Comparison of ENCODE assay signal across 26 cellular contexts in genomic region chr20:10719740-10720380, GRCh38. TPM values are rescaled to one million over a fixed set of nuclear protein-coding genes. Genes with fewer than 3 reads are reported as not detected.
DNase-seq lines count a peak whose midpoint lies in the region; ATAC-seq and TF ChIP-seq lines count a peak whose summit lies in the region.
"Had no signal": no experiment of that assay in that cellular context is flagged by ENCODE, and none has a peak within 500 bp of the region (broad histone marks: within the 10 kb centered on the region; RNA-seq: fewer than 3 reads in every experiment).

No MANE protein-coding gene starts in this region.

- no peak overlapping the region for H3K4me3 Mint-ChIP-seq in glutamatergic neuron (ENCODE audit: unreplicated experiment)
- H3K4me3 Mint-ChIP-seq: activated CD4-positive, alpha-beta memory T cell treated with anti-CD3 and anti-CD28 coated beads, Interleukin-2, amount 10 ng/mL, durations not matched to agents 7 days and 5 days; CD4-positive, alpha-beta T cell; stimulated activated memory B cell treated with anti-CD40 and anti-IgM and Interleukin-4, amounts not matched to agents 10 μg/mL and 1 μg/mL and 100 μg/mL, for 72 hours had no signal

- peaks cover 0 to 46% (median 21%) of the 10 kb centered on the region in 12 donors for H3K4me1 ChIP-seq in heart left ventricle
- peaks cover 41% of the 10 kb centered on the region for H3K4me1 ChIP-seq in PC-3 (ENCODE audit: insufficient read depth, low read length)
- H3K4me1 ChIP-seq in hepatocyte (ENCODE audit: insufficient read depth), result peaks cover 45% of the 10 kb centered on the region
- peaks cover 9 to 37% of the 10 kb centered on the region in 2 donors for H3K4me1 ChIP-seq in thoracic aorta (ENCODE audit: control insufficient read depth in 1 of 2, low read depth in 2 of 2)
- no peaks in the 10 kb centered on the region for H3K4me1 ChIP-seq in BE2C
- H3K4me1 ChIP-seq: prostate gland, uterus had no signal

- H3K27ac ChIP-seq in heart left ventricle (peak overlapping the region in 10 of 12 donors; percentile 11 to 58 (median 41)), PC-3 (ENCODE audit: low read length) (peak overlapping the region; percentile 70), hepatocyte (peak overlapping the region; percentile 39), thoracic aorta (peak overlapping the region; percentile 3 to 58)
- H3K27ac ChIP-seq: brain microvascular endothelial cell, PC-9, prostate gland had no signal

- H2AFZ ChIP-seq in PC-3 (ENCODE audit: low read length) (0 out of 2 replicates have a peak overlapping the region, but pooled peaks have one; percentile 8), hepatocyte (no peak overlapping the region)
- H2AFZ ChIP-seq: PC-9 had no signal

- DNase-seq in heart left ventricle (no peak), Right ventricle myocardium superior (no peak), PC-3 (peak; percentile 48), hepatocyte (ENCODE audit: low spot score) (no peak), thoracic aorta (ENCODE audit: low spot score) (no peak), glutamatergic neuron (no peak), BE2C (no peak)
- DNase-seq: activated CD4-positive, alpha-beta memory T cell treated with anti-CD3 and anti-CD28 coated beads, Interleukin-2, amount 10 ng/mL, durations not matched to agents 7 days and 5 days; activated CD4-positive, alpha-beta T cell treated with anti-CD3 and anti-CD28 coated beads for 1 hour; activated CD8-positive, alpha-beta memory T cell treated with anti-CD3 and anti-CD28 coated beads, Interleukin-2, amount 50 U/mL, for 4 hours; activated naive CD4-positive, alpha-beta T cell treated with Interleukin-2 at 50 U/mL for 16 hours; AML-193; brain microvascular endothelial cell; CD4-positive, alpha-beta T cell; effector CD4-positive, alpha-beta T cell; left ventricle myocardium superior; mesendoderm; NCI-H1092 treated with DMSO at 0.1 percent for 48 hours; NCI-H187; NCI-H524 treated with DMSO at 0.1 percent for 48 hours; PC-9; substantia nigra; uterus had no signal

- no peak overlapping the region for H3K27ac Mint-ChIP-seq in glutamatergic neuron (ENCODE audit: unreplicated experiment)
- H3K27ac Mint-ChIP-seq: activated CD4-positive, alpha-beta memory T cell treated with anti-CD3 and anti-CD28 coated beads, Interleukin-2, amount 10 ng/mL, durations not matched to agents 7 days and 5 days; CD4-positive, alpha-beta T cell; stimulated activated memory B cell treated with anti-CD40 and anti-IgM and Interleukin-4, amounts not matched to agents 10 μg/mL and 1 μg/mL and 100 μg/mL, for 72 hours had no signal

- intact Hi-C loops in heart left ventricle (cut with DNase I) (loop anchor here in 1 of 10 donors (5.0 kb wide), 1 partner anchor 43 kb away; no protein-coding TSS in a partner anchor), Right ventricle myocardium superior (cut with DNase I) (no loop called here), PC-3 (cut with micrococcal nuclease) (loop anchor here (1.0 to 5.0 kb wide), 2 partner anchors 41 to 142 kb away; no protein-coding TSS in a partner anchor)

- no peaks in the 10 kb centered on the region for H3K9me3 ChIP-seq in heart left ventricle
- H3K9me3 ChIP-seq in PC-3 (ENCODE audit: low read length), result no peaks in the 10 kb centered on the region
- no peaks in the 10 kb centered on the region for H3K9me3 ChIP-seq in hepatocyte (ENCODE audit: low read depth)
- no peaks in the 10 kb centered on the region for H3K9me3 ChIP-seq in thoracic aorta
- no peaks in the 10 kb centered on the region for H3K9me3 ChIP-seq in BE2C
- H3K9me3 ChIP-seq: prostate gland, uterus had no signal

- BruUV-seq in PC-3 (replicated peaks; lab: Mats Ljungman, UMichigan), result no TSS peak

- H3K36me3 ChIP-seq in heart left ventricle, result no peaks in the 10 kb centered on the region
- H3K36me3 ChIP-seq in PC-3 (ENCODE audit: low read depth, low read length), result no peaks in the 10 kb centered on the region
- H3K36me3 ChIP-seq in hepatocyte (replicated peaks; ENCODE audit: insufficient read depth, low read depth), result no peaks in the 10 kb centered on the region
- no peaks in the 10 kb centered on the region for H3K36me3 ChIP-seq in thoracic aorta
- H3K36me3 ChIP-seq in BE2C, result no peaks in the 10 kb centered on the region
- H3K36me3 ChIP-seq: brain microvascular endothelial cell, prostate gland, uterus had no signal

- H3K27me3 ChIP-seq in heart left ventricle (no peaks in the 10 kb centered on the region), PC-3 (ENCODE audit: low read length) (no peaks in the 10 kb centered on the region), hepatocyte (no peaks in the 10 kb centered on the region), thoracic aorta (replicated peaks; ENCODE audit: insufficient read depth) (no peaks in the 10 kb centered on the region), BE2C (peaks cover 5% of the 10 kb centered on the region)
- H3K27me3 ChIP-seq: brain microvascular endothelial cell, uterus had no signal

- CTCF ChIA-PET in PC-3 (lab: Charles Lee), result interaction anchor here (0.6 kb wide), 1 partner anchor 201 kb away, joined by 8 read pairs; no protein-coding TSS in a partner anchor

- H3K4me1 Mint-ChIP-seq in glutamatergic neuron (ENCODE audit: low read depth, unreplicated experiment), result peaks cover 24% of the 10 kb centered on the region
- H3K4me1 Mint-ChIP-seq: activated CD4-positive, alpha-beta memory T cell treated with anti-CD3 and anti-CD28 coated beads, Interleukin-2, amount 10 ng/mL, durations not matched to agents 7 days and 5 days; stimulated activated memory B cell treated with anti-CD40 and anti-IgM and Interleukin-4, amounts not matched to agents 10 μg/mL and 1 μg/mL and 100 μg/mL, for 72 hours had no signal

- H3K9me3 Mint-ChIP-seq in glutamatergic neuron (ENCODE audit: unreplicated experiment), result no peaks in the 10 kb centered on the region
- H3K9me3 Mint-ChIP-seq: activated CD4-positive, alpha-beta memory T cell treated with anti-CD3 and anti-CD28 coated beads, Interleukin-2, amount 10 ng/mL, durations not matched to agents 7 days and 5 days; CD4-positive, alpha-beta T cell; stimulated activated memory B cell treated with anti-CD40 and anti-IgM and Interleukin-4, amounts not matched to agents 10 μg/mL and 1 μg/mL and 100 μg/mL, for 72 hours had no signal

- no peak for ATAC-seq in heart left ventricle
- no peak for ATAC-seq in Right ventricle myocardium superior (ENCODE audit: poor library complexity)
- ATAC-seq in PC-3, result peak; percentile 45
- no peak for ATAC-seq in thoracic aorta (ENCODE audit: insufficient number of reproducible peaks, low FRiP score, low read depth)
- no peak for ATAC-seq in GM18868 (IDR thresholded peaks at IDR 0.05; ENCODE audit: unreplicated experiment)
- ATAC-seq: left ventricle myocardium superior; stimulated activated memory B cell treated with anti-CD40 and anti-IgM and Interleukin-4, amounts not matched to agents 10 μg/mL and 1 μg/mL and 100 μg/mL, for 72 hours had no signal

- no peaks in the 10 kb centered on the region for H3K9me2 ChIP-seq in PC-3 (replicated peaks; ENCODE audit: low read length)
- H3K9me2 ChIP-seq in hepatocyte (replicated peaks; ENCODE audit: insufficient read depth), result no peaks in the 10 kb centered on the region

- no peaks in the 10 kb centered on the region for H3K27me3 Mint-ChIP-seq in glutamatergic neuron (ENCODE audit: unreplicated experiment)

- WGBS in heart left ventricle, 4 donors, result 74 to 90% (median 80%) methylated on average over 2 of the region's 2 CpGs
- 63% methylated on average over 2 of the region's 2 CpGs for WGBS in hepatocyte (ENCODE audit: low lambda C conversion rate, missing lambda C conversion rate)

- TF ChIP-seq POLR2A in heart left ventricle (IDR thresholded peaks at IDR 0.05), result no peak

- H3K9ac ChIP-seq in PC-3 (ENCODE audit: low read length), result no peak overlapping the region

- H3K79me2 ChIP-seq in PC-3 (ENCODE audit: low read length) (no peaks in the 10 kb centered on the region), hepatocyte (no peaks in the 10 kb centered on the region)

- peak overlapping the region; percentile 42 for H3K4me2 ChIP-seq in PC-3 (ENCODE audit: low read length)
- H3K4me2 ChIP-seq in hepatocyte, result no peak overlapping the region
- H3K4me2 ChIP-seq: PC-9 had no signal

- H4K20me1 ChIP-seq in PC-3 (ENCODE audit: low read length), result no peaks in the 10 kb centered on the region
- H4K20me1 ChIP-seq in hepatocyte (ENCODE audit: insufficient read depth, poor library complexity, severe bottlenecking), result no peaks in the 10 kb centered on the region

- no peak for TF ChIP-seq CTCF in heart left ventricle (IDR thresholded peaks at IDR 0.05)
- TF ChIP-seq CTCF in PC-3 (conservative IDR thresholded peaks at IDR 0.05; ENCODE audit: low read depth, low read length), result no peak
- no peak for TF ChIP-seq CTCF in hepatocyte (IDR thresholded peaks at IDR 0.05; ENCODE audit: poor library complexity)
- TF ChIP-seq CTCF in thoracic aorta (IDR thresholded peaks at IDR 0.05), result no peak
- no peak for TF ChIP-seq CTCF in glutamatergic neuron (IDR thresholded peaks at IDR 0.05; ENCODE audit: partially characterized antibody, unreplicated experiment)
- no peak for TF ChIP-seq CTCF in BE2C (IDR thresholded peaks at IDR 0.05; ENCODE audit: low read depth, low read length)

- H3K4me3 ChIP-seq in heart left ventricle (peak overlapping the region in 1 of 12 donors; percentile 2), PC-3 (ENCODE audit: low read length) (no peak overlapping the region), hepatocyte (no peak overlapping the region), thoracic aorta (peak overlapping the region; percentile 52), BE2C (ENCODE audit: low read depth, low read length) (no peak overlapping the region)
- H3K4me3 ChIP-seq: PC-9, prostate gland, uterus had no signal

- POLR2A ChIA-PET in PC-3 (lab: Charles Lee; ENCODE audit: unreplicated experiment), result interaction anchor here (0.7 to 0.9 kb wide), 3 partner anchors 46 to 1431 kb away, joined by 3 to 9 read pairs (median 5); partner anchors contain the start of gene JAG1

- no peaks in the 10 kb centered on the region for H3K36me3 Mint-ChIP-seq in glutamatergic neuron (ENCODE audit: unreplicated experiment)
- H3K36me3 Mint-ChIP-seq: stimulated activated memory B cell treated with anti-CD40 and anti-IgM and Interleukin-4, amounts not matched to agents 10 μg/mL and 1 μg/mL and 100 μg/mL, for 72 hours had no signal

- no peaks in the 10 kb centered on the region for H3F3A ChIP-seq in PC-3 (ENCODE audit: low read length, unreplicated experiment)

RNA-seq across cellular contexts. Expression of gene JAG1, which starts 46.1 kb away (rescaled TPM):
- total RNA-seq in heart left ventricle, result 10 to 100 TPM; 20.9 to 42.6 (median 29.6) TPM
- polyA plus RNA-seq in heart left ventricle, result 10 to 100 TPM; 12.5 to 12.7 TPM
- total RNA-seq in Right ventricle myocardium superior, result 22.1 TPM
- total RNA-seq in PC-3 (2014; rRNA removed), result 176 and 184 TPM in 2 replicates
- 51.5 and 52.6 TPM in 2 replicates for total RNA-seq in hepatocyte
- 19.2 and 21.0 TPM in 2 replicates for polyA plus RNA-seq in hepatocyte
- 100 to 1,000 TPM; 237 to 253 TPM for total RNA-seq in thoracic aorta
- total RNA-seq in glutamatergic neuron (ENCODE audit: unreplicated experiment), result 11.4 TPM
- 0.25 TPM for polyA plus RNA-seq in BE2C (2012; ENCODE audit: insufficient read depth, insufficient read length, low read depth)
